Comparison of ENCODE assay signal across 19 cellular contexts in genomic region chr10:42859256-42859655, GRCh38.
DNase-seq lines count a peak whose midpoint lies in the region; ATAC-seq and TF ChIP-seq lines count a peak whose summit lies in the region.
"Had no signal": no experiment of that assay in that cellular context is flagged by ENCODE, and none has a peak within 500 bp of the region (broad histone marks: within the 10 kb centered on the region; RNA-seq: fewer than 3 reads in every experiment).

No MANE protein-coding gene starts in this region.

- dilution Hi-C loops in IMR-90 (cut with HindIII; ENCODE audit: low sequenced_read_pairs, unreplicated experiment), result no loop called here

- intact Hi-C loops in IMR-90 (cut with micrococcal nuclease), result no loop called here

- TF ChIP-seq CTCF in IMR-90 (conservative IDR thresholded peaks at IDR 0.05; ENCODE audit: low read depth, low read length), result no peak

- H2BK15ac ChIP-seq in IMR-90 (ENCODE audit: low read depth, low read length), result no peak overlapping the region

- whole genome bisulfite sequencing in IMR-90 (ENCODE audit: extremely low coverage in 2 of 2, insufficient read length in 1 of 2), 2 experiments, result 51% methylated on average over 6 of the region's 15 CpGs; no CpG with 5 or more reads in 1 of the 2 experiments
- no CpG with 5 or more reads among the region's 15 CpGs for WGBS in trophoblast cell (ENCODE audit: extremely low coverage, insufficient coverage, insufficient read length)

- no peaks in the 10 kb centered on the region for H4K20me1 ChIP-seq in IMR-90 (ENCODE audit: insufficient read depth, low read length)
- H4K20me1 ChIP-seq: BLaER1 treated with 17β-estradiol and CSF1 and Interleukin-3, amounts not matched to agents 10 nM and 100 nM had no signal

- H3K9me1 ChIP-seq in IMR-90 (ENCODE audit: insufficient read depth, low read length), result no peaks in the 10 kb centered on the region

- no peaks in the 10 kb centered on the region for H3K9me3 ChIP-seq in IMR-90 (ENCODE audit: control insufficient read depth, insufficient read depth, low read length)
- no peaks in the 10 kb centered on the region for H3K9me3 ChIP-seq in trophoblast cell (ENCODE audit: insufficient read depth, low read depth, low read length)
- H3K9me3 ChIP-seq: BLaER1 treated with 17β-estradiol and CSF1 and Interleukin-3, amounts not matched to agents 10 nM and 100 nM; Caco-2 had no signal

- H3K4me2 ChIP-seq in IMR-90 (ENCODE audit: low read depth, low read length) (no peak overlapping the region), trophoblast cell (ENCODE audit: low read length) (no peak overlapping the region)
- H3K4me2 ChIP-seq: BLaER1 treated with 17β-estradiol and CSF1 and Interleukin-3, amounts not matched to agents 10 nM and 100 nM had no signal

- H3K9ac ChIP-seq in IMR-90 (ENCODE audit: low read depth, low read length) (no peak overlapping the region), trophoblast cell (ENCODE audit: low read length) (no peak overlapping the region)
- H3K9ac ChIP-seq: BLaER1 treated with 17β-estradiol and CSF1 and Interleukin-3, amounts not matched to agents 10 nM and 100 nM had no signal

- no peak overlapping the region for H2BK12ac ChIP-seq in trophoblast cell (ENCODE audit: low read length)

- no peak overlapping the region for H3K4ac ChIP-seq in IMR-90 (ENCODE audit: low read depth, low read length)
- no peak overlapping the region for H3K4ac ChIP-seq in trophoblast cell (ENCODE audit: low read depth, low read length)

- in situ Hi-C loops in IMR-90 (cut with MboI; ENCODE audit: low sequenced_read_pairs), result no loop called here

- ATAC-seq in IMR-90 (ENCODE audit: low read depth) (no peak), GM21360 (IDR thresholded peaks at IDR 0.05; ENCODE audit: unreplicated experiment) (no peak)
- ATAC-seq: CD8-positive, alpha-beta T cell; GM12878 had no signal

- peak overlapping the region; percentile 42 for H2AK9ac ChIP-seq in IMR-90 (replicated peaks; ENCODE audit: low read depth, low read length, poor library complexity)

- no peaks in the 10 kb centered on the region for H3K79me2 ChIP-seq in trophoblast cell (ENCODE audit: control insufficient read depth, insufficient read depth, low read length, poor library complexity)

- CTCF ChIA-PET in IMR-90 (lab: Yijun Ruan, JAX), result no interaction called here

- H2BK5ac ChIP-seq in IMR-90 (ENCODE audit: low read depth, low read length, poor library complexity, severe bottlenecking) (no peak overlapping the region), trophoblast cell (ENCODE audit: low read depth, low read length, poor library complexity) (no peak overlapping the region)

- H3K18ac ChIP-seq in IMR-90 (ENCODE audit: low read depth, low read length), result no peak overlapping the region
- H3K18ac ChIP-seq in trophoblast cell (ENCODE audit: low read length), result no peak overlapping the region

- H2AK5ac ChIP-seq in IMR-90 (ENCODE audit: low read depth, low read length) (no peak overlapping the region), trophoblast cell (ENCODE audit: low read length) (no peak overlapping the region)

- TF ChIP-seq RAD21 in IMR-90 (IDR thresholded peaks at IDR 0.05; ENCODE audit: low read length), result no peak

- BruUV-seq in IMR-90 (replicated peaks; lab: Mats Ljungman, UMichigan), result no TSS peak

- H3K23ac ChIP-seq in IMR-90 (ENCODE audit: low read depth, low read length) (no peak overlapping the region), trophoblast cell (ENCODE audit: low read length) (no peak overlapping the region)

- H3K56ac ChIP-seq in IMR-90 (ENCODE audit: extremely low read depth, insufficient read depth, low read length), result no peak overlapping the region

- H3K27me3 ChIP-seq in IMR-90 (ENCODE audit: control insufficient read depth, insufficient read depth, low read length) (peaks cover 14% of the 10 kb centered on the region), trophoblast cell (ENCODE audit: insufficient read depth, low read length) (no peaks in the 10 kb centered on the region)
- H3K27me3 ChIP-seq: BLaER1 treated with 17β-estradiol and CSF1 and Interleukin-3, amounts not matched to agents 10 nM and 100 nM had no signal

- H2BK120ac ChIP-seq in IMR-90 (ENCODE audit: low read depth, low read length), result no peak overlapping the region
- no peak overlapping the region for H2BK120ac ChIP-seq in trophoblast cell (ENCODE audit: insufficient read depth, low read length, poor library complexity)

- POLR2A ChIA-PET in IMR-90 (lab: Charles Lee; ENCODE audit: unreplicated experiment), result no interaction called here

- H3K36me3 ChIP-seq in IMR-90 (ENCODE audit: control insufficient read depth, insufficient read depth, low read length) (no peaks in the 10 kb centered on the region), trophoblast cell (ENCODE audit: control insufficient read depth in 1 of 2, insufficient read depth in 2 of 2, low read length in 2 of 2) (no peaks in the 10 kb centered on the region)
- H3K36me3 ChIP-seq: BLaER1 treated with 17β-estradiol and CSF1 and Interleukin-3, amounts not matched to agents 10 nM and 100 nM had no signal

- no peak overlapping the region for H4K5ac ChIP-seq in IMR-90 (ENCODE audit: low read depth, low read length)

- H3K79me1 ChIP-seq in IMR-90 (ENCODE audit: low read depth in 1 of 2, low read length in 2 of 2) (no peaks in the 10 kb centered on the region), trophoblast cell (ENCODE audit: low read length) (no peaks in the 10 kb centered on the region)

- H2BK20ac ChIP-seq in IMR-90 (ENCODE audit: low read depth, low read length), result no peak overlapping the region

- no peak overlapping the region for H4K12ac ChIP-seq in trophoblast cell (ENCODE audit: low read depth, low read length)

- TF ChIP-seq POLR2A in IMR-90 (IDR thresholded peaks at IDR 0.05; ENCODE audit: low read depth, low read length), result no peak

- H4K8ac ChIP-seq in IMR-90 (ENCODE audit: low read depth in 2 of 2, low read length in 2 of 2) (no peak overlapping the region), trophoblast cell (ENCODE audit: low read depth, low read length) (no peak overlapping the region)

- no peak overlapping the region for H3K4me3 ChIP-seq in IMR-90 (ENCODE audit: insufficient read depth, low read depth, low read length)
- no peak overlapping the region for H3K4me3 ChIP-seq in trophoblast cell (ENCODE audit: low read depth, low read length)
- H3K4me3 ChIP-seq: BLaER1 treated with 17β-estradiol and CSF1 and Interleukin-3, amounts not matched to agents 10 nM and 100 nM; GM12878 had no signal

- H4K91ac ChIP-seq in IMR-90 (ENCODE audit: insufficient read depth, low read depth, low read length), result no peak overlapping the region
- H4K91ac ChIP-seq in trophoblast cell (ENCODE audit: low read depth, low read length), result no peak overlapping the region

- H2AFZ ChIP-seq in IMR-90 (replicated peaks; ENCODE audit: low read length, poor library complexity), result no peak overlapping the region
- no peak overlapping the region for H2AFZ ChIP-seq in trophoblast cell (ENCODE audit: insufficient read depth, low read length, poor library complexity)

- H3K27ac ChIP-seq in IMR-90 (ENCODE audit: insufficient read depth, low read length) (no peak overlapping the region), trophoblast cell (ENCODE audit: low read depth, low read length) (no peak overlapping the region)
- H3K27ac ChIP-seq: BLaER1 treated with 17β-estradiol and CSF1 and Interleukin-3, amounts not matched to agents 10 nM and 100 nM; C4-2B had no signal

- no peak overlapping the region for H3K14ac ChIP-seq in IMR-90 (replicated peaks; ENCODE audit: low read depth, low read length)
- no peak overlapping the region for H3K14ac ChIP-seq in trophoblast cell (ENCODE audit: low read length)

- DNase-seq in ELF-1 (ENCODE audit: low read depth, low spot score) (peak; percentile 51), IMR-90 (no peak), kidney tubule cell (ENCODE audit: low spot score) (peak; percentile 15), trophoblast cell (peak; percentile 93 to 94), SHP77 treated with DMSO at 0.1 percent for 48 hours (lab: John Stamatoyannopoulos, UW) (no peak), midbrain (lab: John Stamatoyannopoulos, UW) (no peak)
- DNase-seq in activated CD8-positive, alpha-beta memory T cell treated with anti-CD3 and anti-CD28 coated beads, Interleukin-2, amount 50 U/mL, for 48 hours, result no peak
- DNase-seq: 8988T; ACHN; Caco-2; Calu3; CD4-positive, alpha-beta T cell; DMS79 treated with DMSO at 0.1 percent for 48 hours; GDM1 had no signal

- H3K4me1 ChIP-seq in IMR-90 (ENCODE audit: control insufficient read depth, insufficient read depth, low read length) (no peaks in the 10 kb centered on the region), trophoblast cell (ENCODE audit: control insufficient read depth in 1 of 2, insufficient read depth in 2 of 2, low read length in 2 of 2) (no peaks in the 10 kb centered on the region)
- H3K4me1 ChIP-seq: Caco-2 had no signal

TF ChIP-seq in IMR-90, 13 proteins besides CTCF, POLR2A, EP300 and RAD21 (continues in another document):
- no peak for TF ChIP-seq MAZ (IDR thresholded peaks at IDR 0.05; ENCODE audit: borderline replicate concordance, low read depth, low read length)
- no peak for TF ChIP-seq CHD1 (IDR thresholded peaks at IDR 0.05; ENCODE audit: low read depth, low read length)
- TF ChIP-seq MAFK (IDR thresholded peaks at IDR 0.05; ENCODE audit: low read depth, low read length), result no peak
- TF ChIP-seq BHLHE40 (IDR thresholded peaks at IDR 0.05; ENCODE audit: low read depth, low read length), result no peak
- no peak for TF ChIP-seq USF2 (IDR thresholded peaks at IDR 0.05; ENCODE audit: low read depth, low read length)
- no peak for TF ChIP-seq RFX5 (IDR thresholded peaks at IDR 0.05; ENCODE audit: low read depth, low read length)
- no peak for TF ChIP-seq FOS (IDR thresholded peaks at IDR 0.05; ENCODE audit: low read depth, low read length)
- TF ChIP-seq MXI1 (IDR thresholded peaks at IDR 0.05; ENCODE audit: borderline replicate concordance, low read depth, low read length), result no peak
- TF ChIP-seq CEBPB (IDR thresholded peaks at IDR 0.05; ENCODE audit: low read depth, low read length), result no peak
- no peak for TF ChIP-seq ELK1 (IDR thresholded peaks at IDR 0.05; ENCODE audit: borderline replicate concordance, low read depth, low read length)

Comparison
In these comparisons a context has a peak if more than half of its experiments do, and no peak if none do; other contexts are left out.
1. DNase-seq: peak in ELF-1 (single experiment), kidney tubule cell (single experiment) and trophoblast cell (2 of 2); none in IMR-90 (single experiment), SHP77 treated with DMSO at 0.1 percent for 48 hours (single experiment), midbrain (single experiment) and activated CD8-positive, alpha-beta memory T cell treated with anti-CD3 and anti-CD28 coated beads, Interleukin-2, amount 50 U/mL, for 48 hours (single experiment).